Comparison of ENCODE assay signal across 30 cellular contexts in the genomic region with DNA sequence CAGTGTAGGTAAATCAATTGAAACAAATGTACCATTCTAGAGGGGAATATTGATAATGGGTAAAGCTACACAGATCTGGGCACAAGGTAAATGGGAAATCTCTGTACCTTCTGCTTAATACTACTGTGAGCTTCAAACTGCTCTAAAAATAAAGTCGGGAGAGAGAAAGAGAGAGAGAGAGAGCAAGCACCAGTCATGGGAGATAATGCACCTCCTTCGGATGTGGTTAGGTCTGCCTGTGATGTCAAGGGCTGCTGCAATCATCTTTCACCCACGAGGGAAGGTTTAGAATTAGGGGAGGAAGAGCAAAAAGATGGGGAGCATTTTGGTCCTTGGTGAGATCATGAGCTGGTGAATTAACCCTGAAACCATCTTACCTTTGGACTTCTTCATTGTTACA.
"Had no signal": no experiment of that assay in that cellular context is flagged by ENCODE, and none has a peak within 500 bp of the region (broad histone marks: within the 10 kb centered on the region; RNA-seq: fewer than 3 reads in every experiment).

No MANE protein-coding gene starts in this region.

- H3K27ac ChIP-seq: brain microvascular endothelial cell, coronary artery, dorsolateral prefrontal cortex, gastroesophageal sphincter, heart left ventricle, ovary, prostate gland, sigmoid colon, upper lobe of left lung, VCaP had no signal

- ATAC-seq: effector memory CD8-positive, alpha-beta T cell; gastroesophageal sphincter; heart left ventricle; naive thymus-derived CD4-positive, alpha-beta T cell; stimulated activated memory B cell treated with anti-CD40 and anti-IgM and Interleukin-4, amounts not matched to agents 10 μg/mL and 1 μg/mL and 100 μg/mL, for 72 hours; stimulated activated naive CD8-positive, alpha-beta T cell treated with anti-CD3 and anti-CD28 coated beads, Interleukin-15, amount 100 ng/mL, for 72 hours had no signal

- H3K4me3 ChIP-seq: coronary artery, dorsolateral prefrontal cortex, gastroesophageal sphincter, heart left ventricle, ovary, prostate gland, sigmoid colon, upper lobe of left lung had no signal

- H3K27me3 ChIP-seq: brain microvascular endothelial cell, dorsolateral prefrontal cortex, gastroesophageal sphincter, heart left ventricle, ovary, sigmoid colon, upper lobe of left lung had no signal

- H3K36me3 ChIP-seq: brain microvascular endothelial cell, gastroesophageal sphincter, heart left ventricle, ovary, prostate gland, sigmoid colon, upper lobe of left lung had no signal

- H3K9me3 ChIP-seq: gastroesophageal sphincter, heart left ventricle, ovary, prostate gland, sigmoid colon, upper lobe of left lung had no signal

- H3K4me1 ChIP-seq: gastroesophageal sphincter, heart left ventricle, prostate gland, sigmoid colon, upper lobe of left lung had no signal

- DNase-seq: activated CD4-positive, alpha-beta T cell treated with anti-CD3 and anti-CD28 coated beads for 4 hours; activated CD4-positive, alpha-beta T cell treated with anti-CD3 and anti-CD28 coated beads, Interleukin-2, amount 50 U/mL, for 4 hours; activated CD8-positive, alpha-beta memory T cell treated with anti-CD3 and anti-CD28 coated beads for 24 hours; activated effector memory CD4-positive, alpha-beta T cell treated with anti-CD3 and anti-CD28 coated beads, Interleukin-2, amount 50 U/mL, for 16 hours; activated naive CD4-positive, alpha-beta T cell treated with anti-CD3 and anti-CD28 coated beads, Interleukin-2, amount 10 ng/mL, durations not matched to agents 7 days and 5 days; activated naive CD8-positive, alpha-beta T cell treated with anti-CD3 and anti-CD28 coated beads, Interleukin-2, amount 10 ng/mL, durations not matched to agents 7 days and 5 days; amniotic stem cell; brain microvascular endothelial cell; dorsolateral prefrontal cortex; effector memory CD8-positive, alpha-beta T cell; erythroblast; heart left ventricle; hypothalamus; midbrain; naive thymus-derived CD4-positive, alpha-beta T cell; ovary; retina; sigmoid colon; small intestine; stimulated activated CD4-positive, alpha-beta T cell treated with anti-CD3 and anti-CD28 coated beads, Interleukin-1b, Interleukin-23, amount 100 ng/mL, for 48 hours; stimulated activated CD4-positive, alpha-beta T cell treated with anti-CD3 and anti-CD28 coated beads, Interleukin-4, amount 100 ng/mL, for 4 hours; stimulated activated CD8-positive, alpha-beta memory T cell treated with anti-CD3 and anti-CD28 coated beads, Interleukin-4, amount 100 ng/mL, for 48 hours; stimulated activated naive CD8-positive, alpha-beta T cell treated with anti-CD3 and anti-CD28 coated beads, Interleukin-15, amount 100 ng/mL, for 72 hours; substantia nigra; upper lobe of left lung had no signal
